27 cellular contexts compared by ENCODE assay signal in the genomic region with DNA sequence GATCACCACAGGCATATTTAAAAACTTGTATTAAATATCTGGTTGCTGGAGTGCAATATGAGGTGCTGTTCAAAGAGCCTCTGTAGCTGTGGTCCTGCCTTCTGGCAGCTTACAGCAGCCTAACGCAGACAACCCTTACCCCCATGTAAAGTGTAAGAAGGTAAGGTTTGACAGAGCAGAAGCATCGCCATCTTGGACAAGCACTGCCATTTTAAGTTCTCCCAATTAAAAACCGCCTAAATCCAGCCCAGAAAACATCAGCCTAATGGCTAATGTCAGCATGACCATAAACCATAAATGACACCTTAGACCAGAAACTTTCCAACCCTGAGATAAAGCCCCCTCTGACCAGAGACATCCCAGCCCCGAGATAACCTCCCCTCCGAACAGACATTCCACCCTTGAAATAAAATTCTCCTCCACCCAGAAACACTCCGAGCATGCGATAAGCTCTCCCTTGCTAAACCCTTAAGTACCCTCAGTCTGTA. TPM values are rescaled to one million over a fixed set of nuclear protein-coding genes. Genes with fewer than 3 reads are reported as not detected.
"Had no signal": no experiment of that assay in that cellular context is flagged by ENCODE, and none has a peak within 500 bp of the region (broad histone marks: within the 10 kb centered on the region; RNA-seq: fewer than 3 reads in every experiment).

No MANE protein-coding gene starts in this region.

- H3K9me3 ChIP-seq: ascending aorta, esophagus muscularis mucosa, gastrocnemius medialis, right lobe of liver, stomach, suprapubic skin, tibial nerve had no signal

- H3K27ac Mint-ChIP-seq: T-helper 1 cell treated with Interleukin-12 subunit alpha and Interleukin-12 subunit beta and Interleukin-4 antibody, amounts not matched to agents 30 μg/mL and 1 μg/mL, for 36 hours had no signal

- H3K27ac ChIP-seq: ascending aorta, brain microvascular endothelial cell, esophagus muscularis mucosa, gastrocnemius medialis, stomach, suprapubic skin, tibial nerve had no signal

- H3K36me3 ChIP-seq: right lobe of liver had no signal

- H3K4me3 ChIP-seq: ascending aorta, esophagus muscularis mucosa, gastrocnemius medialis, right lobe of liver, skin epidermis, stomach, suprapubic skin, tibial nerve had no signal

- H3K4me3 Mint-ChIP-seq: central memory CD8-positive, alpha-beta T cell; T-helper 1 cell treated with Interleukin-12 subunit alpha and Interleukin-12 subunit beta and Interleukin-4 antibody, amounts not matched to agents 30 μg/mL and 1 μg/mL, for 36 hours had no signal

- H3K4me1 ChIP-seq: ascending aorta, stomach, tibial nerve had no signal

- DNase-seq: activated CD4-positive, alpha-beta T cell treated with anti-CD3 and anti-CD28 coated beads for 4 hours; activated CD4-positive, alpha-beta T cell treated with anti-CD3 and anti-CD28 coated beads, Interleukin-2, amount 50 U/mL, for 48 hours; activated CD4-positive, CD25-positive, alpha-beta regulatory T cell; activated effector memory CD4-positive, alpha-beta T cell treated with anti-CD3 and anti-CD28 coated beads, Interleukin-2, amount 50 U/mL, for 16 hours; activated naive CD4-positive, alpha-beta T cell treated with anti-CD3 and anti-CD28 coated beads, Interleukin-2, amount 50 U/mL, for 16 hours; activated T-cell treated with anti-CD3 and anti-CD28 coated beads for 4 hours; brain microvascular endothelial cell; effector memory CD4-positive, alpha-beta T cell; gastrocnemius medialis; hippocampal formation; left ventricle myocardium superior; mammary epithelial cell; occipital lobe; posterior cingulate gyrus; right lobe of liver; stimulated activated CD4-positive, alpha-beta T cell treated with anti-CD3 and anti-CD28 coated beads, Interleukin-1b, Interleukin-23, amount 100 ng/mL, for 48 hours; stomach; T1000 had no signal

- ATAC-seq: gastrocnemius medialis, left ventricle myocardium superior, right lobe of liver had no signal

- H3K27me3 ChIP-seq: ascending aorta, brain microvascular endothelial cell, esophagus muscularis mucosa, gastrocnemius medialis, right lobe of liver, stomach, suprapubic skin, tibial nerve had no signal

- H3K27me3 Mint-ChIP-seq: central memory CD8-positive, alpha-beta T cell had no signal

- H3K9me3 Mint-ChIP-seq: central memory CD8-positive, alpha-beta T cell; T-helper 1 cell treated with Interleukin-12 subunit alpha and Interleukin-12 subunit beta and Interleukin-4 antibody, amounts not matched to agents 30 μg/mL and 1 μg/mL, for 36 hours had no signal

RNA-seq across cellular contexts. Expression of a gene that starts 5.3 kb away (rescaled TPM):
- total RNA-seq: ascending aorta, esophagus muscularis mucosa, left ventricle myocardium superior, suprapubic skin, tibial nerve had no signal
- polyA plus RNA-seq: adipose tissue, mammary epithelial cell, neural cell had no signal
